In genomic region chr1:220786057-220786336, GRCh38 we compare ENCODE assay signal across 1 cellular context.
TF ChIP-seq lines count a peak whose summit lies in the region.

No MANE protein-coding gene starts in this region.

TF ChIP-seq in K562, 482 proteins besides CTCF, POLR2A, EP300 and RAD21 (continued from another document):
- TF ChIP-seq POLR2AphosphoS2 (IDR thresholded peaks at IDR 0.05; ENCODE audit: low read length) (no peak), E2F3 (CRISPR knock-in tag; IDR thresholded peaks at IDR 0.05) (no peak), TARDBP (IDR thresholded peaks at IDR 0.05) (no peak), ZNF398 (CRISPR knock-in tag; IDR thresholded peaks at IDR 0.05) (no peak), SNRNP70 (optimal IDR thresholded peaks at IDR 0.05; ENCODE audit: low read depth, low read length) (no peak), MBD1 (CRISPR knock-in tag; IDR thresholded peaks at IDR 0.05) (no peak), ELF1 (tag; IDR thresholded peaks at IDR 0.05) (no peak), HNRNPL (IDR thresholded peaks at IDR 0.05; ENCODE audit: low read depth, low read length) (no peak), ZNF707 (CRISPR knock-in tag; conservative IDR thresholded peaks at IDR 0.05) (no peak)
